Comparison of ENCODE assay signal across 24 cellular contexts in the genomic region with DNA sequence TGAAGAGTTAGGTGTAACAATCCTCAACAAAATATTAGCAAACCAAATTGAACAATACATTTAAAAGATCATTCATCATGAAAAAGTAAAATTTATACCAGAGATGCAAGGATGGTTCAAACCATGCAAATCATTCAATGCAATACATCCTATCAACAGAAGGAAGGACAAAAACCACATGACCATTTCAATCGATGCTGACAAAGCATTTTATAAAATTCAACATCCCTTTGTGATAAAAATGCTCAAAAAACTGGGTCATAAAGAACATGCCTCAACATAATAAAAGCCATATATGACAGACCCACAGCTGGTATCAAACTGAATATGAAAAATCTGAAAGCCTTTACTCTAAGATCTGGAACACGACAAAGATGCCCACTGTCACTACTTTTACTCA.
"Had no signal": no experiment of that assay in that cellular context is flagged by ENCODE, and none has a peak within 500 bp of the region (broad histone marks: within the 10 kb centered on the region; RNA-seq: fewer than 3 reads in every experiment).

No MANE protein-coding gene starts in this region.

- H3K4me1 Mint-ChIP-seq: mesothelial cell of epicardium, naive B cell had no signal

- FAIRE-seq: colon, endothelial cell of umbilical vein, frontal cortex, islet of Langerhans, keratinocyte had no signal

- H2AFZ ChIP-seq: hepatocyte had no signal

- H3K4me1 ChIP-seq: esophagus muscularis mucosa, foreskin keratinocyte, gastroesophageal sphincter, heart left ventricle, left lung, lower lobe of right lung had no signal

- H3K4me3 Mint-ChIP-seq: mesothelial cell of epicardium, naive B cell had no signal

- H3K27me3 ChIP-seq: dorsolateral prefrontal cortex, esophagus muscularis mucosa, foreskin keratinocyte, gastroesophageal sphincter, heart left ventricle, hepatocyte, left lung had no signal

- DNase-seq: dermis blood vessel endothelial cell; dorsolateral prefrontal cortex; effector CD4-positive, alpha-beta T cell; effector memory CD4-positive, alpha-beta T cell; foreskin keratinocyte; heart left ventricle; hypothalamus; left cardiac atrium; left lung; left ventricle myocardium superior; lower lobe of right lung; mesenchymal stem cell; mucosa of descending colon; naive B cell had no signal

- H3K27ac ChIP-seq: coronary artery, dorsolateral prefrontal cortex, esophagus muscularis mucosa, foreskin keratinocyte, gastroesophageal sphincter, heart left ventricle, hepatocyte, left lung, lower lobe of right lung had no signal

- H3K79me2 ChIP-seq: hepatocyte had no signal

- H3K9me3 ChIP-seq: lower lobe of right lung had no signal

- H3K36me3 ChIP-seq: esophagus muscularis mucosa, gastroesophageal sphincter, heart left ventricle, left lung, lower lobe of right lung had no signal

- H3K27me3 Mint-ChIP-seq: naive B cell had no signal

- H3K4me2 ChIP-seq: hepatocyte had no signal

- H3K4me3 ChIP-seq: coronary artery, dorsolateral prefrontal cortex, esophagus muscularis mucosa, gastroesophageal sphincter, heart left ventricle, hepatocyte, left lung, lower lobe of right lung, mucosa of descending colon had no signal

- H3K36me3 Mint-ChIP-seq: mesothelial cell of epicardium, naive B cell had no signal

- ATAC-seq: foreskin keratinocyte, gastroesophageal sphincter, heart left ventricle, left cardiac atrium, left lung, left ventricle myocardium superior, lower lobe of right lung, mucosa of descending colon had no signal

- H3K27ac Mint-ChIP-seq: mesothelial cell of epicardium had no signal
